29 cellular contexts compared by ENCODE assay signal in genomic region chr5:140103154-140103553, GRCh38.
"Had no signal": no experiment of that assay in that cellular context is flagged by ENCODE, and none has a peak within 500 bp of the region (broad histone marks: within the 10 kb centered on the region; RNA-seq: fewer than 3 reads in every experiment).

No MANE protein-coding gene starts in this region.

- ATAC-seq: stimulated activated effector memory CD8-positive, alpha-beta T cell treated with anti-CD3 and anti-CD28 coated beads, Interleukin-12 subunit alpha, Interleukin-12 subunit beta, amount 100 ng/mL, for 72 hours; stimulated activated memory B cell treated with anti-CD40 and anti-IgM and Interleukin-4, amounts not matched to agents 10 μg/mL and 1 μg/mL and 100 μg/mL, for 72 hours; stimulated activated naive B cell treated with anti-CD40 and anti-IgM and Interleukin-4, amounts not matched to agents 10 μg/mL and 1 μg/mL and 100 μg/mL, for 72 hours; stimulated activated naive CD8-positive, alpha-beta T cell treated with anti-CD3 and anti-CD28 coated beads, Interleukin-15, amount 100 ng/mL, for 72 hours; stimulated activated naive CD8-positive, alpha-beta T cell treated with anti-CD3 and anti-CD28 coated beads, Interleukin-15, Interleukin-2, amounts not matched to agents 100 U/mL and 50 U/mL, for 24 hours; upper lobe of right lung had no signal

- H3K4me3 ChIP-seq: stomach, suprapubic skin, testis, thoracic aorta, thyroid gland, tibial artery, tibial nerve, transverse colon, upper lobe of left lung, upper lobe of right lung, uterus, vagina had no signal

- H3K27me3 Mint-ChIP-seq: stimulated activated memory B cell treated with anti-CD40 and anti-IgM and Interleukin-4, amounts not matched to agents 10 μg/mL and 1 μg/mL and 100 μg/mL, for 72 hours had no signal

- H3K4me3 Mint-ChIP-seq: stimulated activated effector memory CD8-positive, alpha-beta T cell treated with anti-CD3 and anti-CD28 coated beads, Interleukin-12 subunit alpha, Interleukin-12 subunit beta, amount 100 ng/mL, for 72 hours; stimulated activated memory B cell treated with anti-CD40 and anti-IgM and Interleukin-4, amounts not matched to agents 10 μg/mL and 1 μg/mL and 100 μg/mL, for 72 hours; stimulated activated naive B cell treated with anti-CD40 and anti-IgM and Interleukin-4, amounts not matched to agents 10 μg/mL and 1 μg/mL and 100 μg/mL, for 72 hours; stimulated activated naive CD8-positive, alpha-beta T cell treated with anti-CD3 and anti-CD28 coated beads, Interleukin-15, amount 100 ng/mL, for 72 hours; stimulated activated naive CD8-positive, alpha-beta T cell treated with anti-CD3 and anti-CD28 coated beads, Interleukin-15, Interleukin-2, amounts not matched to agents 100 ng/mL and 50 ng/mL, for 24 hours; type B pancreatic cell had no signal

- H3K27me3 ChIP-seq: stomach, suprapubic skin, testis, thyroid gland, tibial artery, tibial nerve, transverse colon, upper lobe of left lung, upper lobe of right lung, uterus, vagina had no signal

- H3K27ac Mint-ChIP-seq: stimulated activated effector memory CD8-positive, alpha-beta T cell treated with anti-CD3 and anti-CD28 coated beads, Interleukin-12 subunit alpha, Interleukin-12 subunit beta, amount 100 ng/mL, for 72 hours; stimulated activated memory B cell treated with anti-CD40 and anti-IgM and Interleukin-4, amounts not matched to agents 10 μg/mL and 1 μg/mL and 100 μg/mL, for 72 hours; stimulated activated naive B cell treated with anti-CD40 and anti-IgM and Interleukin-4, amounts not matched to agents 10 μg/mL and 1 μg/mL and 100 μg/mL, for 72 hours; stimulated activated naive CD8-positive, alpha-beta T cell treated with anti-CD3 and anti-CD28 coated beads, Interleukin-15, amount 100 ng/mL, for 72 hours; stimulated activated naive CD8-positive, alpha-beta T cell treated with anti-CD3 and anti-CD28 coated beads, Interleukin-15, Interleukin-2, amounts not matched to agents 100 ng/mL and 50 ng/mL, for 24 hours; type B pancreatic cell had no signal

- H3K4me1 ChIP-seq: uterus had no signal

- H3K27ac ChIP-seq: stomach, suprapubic skin, testis, thoracic aorta, thyroid gland, tibial artery, tibial nerve, transverse colon, upper lobe of left lung, upper lobe of right lung, uterus, vagina had no signal

- H3K9me3 Mint-ChIP-seq: stimulated activated effector memory CD8-positive, alpha-beta T cell treated with anti-CD3 and anti-CD28 coated beads, Interleukin-12 subunit alpha, Interleukin-12 subunit beta, amount 100 ng/mL, for 72 hours; stimulated activated memory B cell treated with anti-CD40 and anti-IgM and Interleukin-4, amounts not matched to agents 10 μg/mL and 1 μg/mL and 100 μg/mL, for 72 hours; stimulated activated naive CD8-positive, alpha-beta T cell treated with anti-CD3 and anti-CD28 coated beads, Interleukin-15, amount 100 ng/mL, for 72 hours; stimulated activated naive CD8-positive, alpha-beta T cell treated with anti-CD3 and anti-CD28 coated beads, Interleukin-15, Interleukin-2, amounts not matched to agents 100 ng/mL and 50 ng/mL, for 24 hours; type B pancreatic cell had no signal

- H3K9me3 ChIP-seq: stomach, suprapubic skin, testis, thoracic aorta, thyroid gland, tibial artery, tibial nerve, transverse colon, upper lobe of left lung, upper lobe of right lung, uterus, vagina had no signal

- H3K36me3 ChIP-seq: stomach, suprapubic skin, thoracic aorta, thyroid gland, tibial artery, tibial nerve, transverse colon, upper lobe of left lung, upper lobe of right lung, uterus, vagina had no signal

- DNase-seq: stimulated activated CD4-positive, alpha-beta T cell treated with anti-CD3 and anti-CD28 coated beads, Interleukin-2, amount 100 ng/mL, for 48 hours; stimulated activated CD4-positive, alpha-beta T cell treated with anti-CD3 and anti-CD28 coated beads, Interleukin-4, amount 100 ng/mL, for 1 hour; stimulated activated CD4-positive, alpha-beta T cell treated with anti-CD3 and anti-CD28 coated beads, Interleukin-4, amount 100 ng/mL, for 24 hours; stimulated activated CD4-positive, alpha-beta T cell treated with anti-CD3 and anti-CD28 coated beads, Interleukin-4, amount 100 ng/mL, for 4 hours; stimulated activated CD8-positive, alpha-beta memory T cell treated with anti-CD3 and anti-CD28 coated beads, Interleukin-4, amount 100 ng/mL, for 48 hours; stimulated activated naive B cell treated with anti-CD40 and anti-IgM and Interleukin-4, amounts not matched to agents 10 μg/mL and 1 μg/mL and 100 μg/mL, for 72 hours; stimulated activated naive CD4-positive, alpha-beta T cell; stimulated activated naive CD4-positive, alpha-beta T cell treated with Interleukin-2 at 50 U/mL for 16 hours; stimulated activated naive CD8-positive, alpha-beta T cell treated with anti-CD3 and anti-CD28 coated beads, Interleukin-15, amount 100 ng/mL, for 72 hours; stimulated activated naive CD8-positive, alpha-beta T cell treated with anti-CD3 and anti-CD28 coated beads, Interleukin-15, Interleukin-2, amounts not matched to agents 100 U/mL and 50 U/mL, for 24 hours; stomach; substantia nigra; testis; thyroid gland; tibial artery; transverse colon; trophoblast cell; upper lobe of left lung; upper lobe of right lung; uterus had no signal

- H3K36me3 Mint-ChIP-seq: stimulated activated memory B cell treated with anti-CD40 and anti-IgM and Interleukin-4, amounts not matched to agents 10 μg/mL and 1 μg/mL and 100 μg/mL, for 72 hours; type B pancreatic cell had no signal

- FAIRE-seq: urothelium cell line had no signal
